14 cellular contexts compared by ENCODE assay signal in genomic region chr7:71198391-71198790, GRCh38.
DNase-seq lines count a peak whose midpoint lies in the region; ATAC-seq and TF ChIP-seq lines count a peak whose summit lies in the region.
"Had no signal": no experiment of that assay in that cellular context is flagged by ENCODE, and none has a peak within 500 bp of the region (broad histone marks: within the 10 kb centered on the region; RNA-seq: fewer than 3 reads in every experiment).

No MANE protein-coding gene starts in this region.

- intact Hi-C loops in tibial artery (cut with DNase I; ENCODE audit: low total_unique reads), result no loop called here

- no peaks in the 10 kb centered on the region for H4K20me1 ChIP-seq in hepatocyte (ENCODE audit: insufficient read depth, poor library complexity, severe bottlenecking)

- TF ChIP-seq POLR2A in gastroesophageal sphincter (IDR thresholded peaks at IDR 0.05), result no peak

- peak overlapping the region; percentile 45 for H3K4me2 ChIP-seq in hepatocyte

- H3K9me3 Mint-ChIP-seq in immature natural killer cell, result peaks cover 3 to 25% (median 10%) of the 10 kb centered on the region in 6 donors

- peak; percentile 75 for DNase-seq in G401 (ENCODE audit: low spot score)
- peak; percentile 67 for DNase-seq in cerebellar cortex (ENCODE audit: low spot score)
- no peak for DNase-seq in hepatocyte (ENCODE audit: low spot score)
- DNase-seq in tibial artery, result no peak
- DNase-seq in immature natural killer cell, result no peak
- DNase-seq in stimulated activated naive CD8-positive, alpha-beta T cell treated with anti-CD3 and anti-CD28 coated beads, Interleukin-15, Interleukin-2, amounts not matched to agents 100 U/mL and 50 U/mL, for 24 hours, result no peak
- DNase-seq: BE2C; CD4-positive, alpha-beta memory T cell; DMS53; HCEC 1CT; HFFc6 had no signal

- H3K4me1 Mint-ChIP-seq in immature natural killer cell, result no peaks in the 10 kb centered on the region
- H3K4me1 Mint-ChIP-seq: CD4-positive, alpha-beta memory T cell had no signal

- no peak for ATAC-seq in gastroesophageal sphincter
- ATAC-seq in stimulated activated naive CD8-positive, alpha-beta T cell treated with anti-CD3 and anti-CD28 coated beads, Interleukin-15, Interleukin-2, amounts not matched to agents 100 U/mL and 50 U/mL, for 24 hours, result no peak
- ATAC-seq: HepG2 had no signal

- H3K79me2 ChIP-seq in hepatocyte, result no peaks in the 10 kb centered on the region

- in situ Hi-C loops in G401 (cut with HindIII; ENCODE audit: low sequenced_read_pairs), result no loop called here

- H3K36me3 ChIP-seq in hepatocyte (replicated peaks; ENCODE audit: insufficient read depth, low read depth), result no peaks in the 10 kb centered on the region
- H3K36me3 ChIP-seq in tibial artery, result no peaks in the 10 kb centered on the region
- no peaks in the 10 kb centered on the region for H3K36me3 ChIP-seq in gastroesophageal sphincter
- H3K36me3 ChIP-seq: BE2C had no signal

- no peaks in the 10 kb centered on the region for H3K9me2 ChIP-seq in hepatocyte (replicated peaks; ENCODE audit: insufficient read depth)

- H3K9me3 ChIP-seq in hepatocyte (ENCODE audit: low read depth), result no peaks in the 10 kb centered on the region
- no peaks in the 10 kb centered on the region for H3K9me3 ChIP-seq in tibial artery
- H3K9me3 ChIP-seq in gastroesophageal sphincter, result no peaks in the 10 kb centered on the region
- H3K9me3 ChIP-seq: BE2C had no signal

- H3K27ac ChIP-seq in hepatocyte (peak overlapping the region; percentile 17), tibial artery (peak overlapping the region; percentile 51 to 75), gastroesophageal sphincter (peak overlapping the region in 2 of 4 donors; percentile 54 to 60)
- H3K27ac ChIP-seq: C4-2B had no signal

- no peak overlapping the region for H3K4me3 Mint-ChIP-seq in immature natural killer cell
- H3K4me3 Mint-ChIP-seq: CD4-positive, alpha-beta memory T cell; HFFc6 had no signal

- no peak for TF ChIP-seq EP300 in gastroesophageal sphincter (IDR thresholded peaks at IDR 0.05)

- 96% methylated on average over 6 of the region's 6 CpGs for WGBS in hepatocyte (ENCODE audit: low lambda C conversion rate, missing lambda C conversion rate)
- 64 to 85% methylated on average over 3 to 6 of the region's 6 CpGs for WGBS in gastroesophageal sphincter (ENCODE audit: low coverage in 1 of 2), 2 donors

- H3K4me1 ChIP-seq in hepatocyte (ENCODE audit: insufficient read depth) (no peaks in the 10 kb centered on the region), tibial artery (peaks cover 0 to 28% (median 4%) of the 10 kb centered on the region in 4 donors), gastroesophageal sphincter (peaks cover 0 to 25% (median 0%) of the 10 kb centered on the region in 3 donors)
- H3K4me1 ChIP-seq: BE2C had no signal

- H2AFZ ChIP-seq in hepatocyte, result no peak overlapping the region

- no peak overlapping the region for H3K4me3 ChIP-seq in hepatocyte
- H3K4me3 ChIP-seq in tibial artery, result peak overlapping the region; percentile 9 to 24
- no peak overlapping the region for H3K4me3 ChIP-seq in gastroesophageal sphincter

- peaks cover 0 to 4% (median 3%) of the 10 kb centered on the region in 3 donors for H3K36me3 Mint-ChIP-seq in immature natural killer cell
- H3K36me3 Mint-ChIP-seq: CD4-positive, alpha-beta memory T cell had no signal

- no peak for TF ChIP-seq CTCF in hepatocyte (IDR thresholded peaks at IDR 0.05; ENCODE audit: poor library complexity)
- no peak for TF ChIP-seq CTCF in tibial artery (IDR thresholded peaks at IDR 0.05)
- TF ChIP-seq CTCF in gastroesophageal sphincter (IDR thresholded peaks at IDR 0.05), result no peak

- no peaks in the 10 kb centered on the region for H3K27me3 Mint-ChIP-seq in immature natural killer cell (ENCODE audit: low read depth in 3 of 3)
- H3K27me3 Mint-ChIP-seq: CD4-positive, alpha-beta memory T cell had no signal

- H3K27me3 ChIP-seq in hepatocyte (no peaks in the 10 kb centered on the region), tibial artery (no peaks in the 10 kb centered on the region), gastroesophageal sphincter (no peaks in the 10 kb centered on the region)
- H3K27me3 ChIP-seq: BE2C had no signal

- no peak overlapping the region for H3K27ac Mint-ChIP-seq in immature natural killer cell
- H3K27ac Mint-ChIP-seq: CD4-positive, alpha-beta memory T cell; HFFc6 had no signal

Comparison
In these comparisons a context has a peak if more than half of its experiments do, and no peak if none do; other contexts are left out.
1. DNase-seq: peak in G401 (single experiment) and cerebellar cortex (single experiment); none in hepatocyte (single experiment), tibial artery (0 of 2), immature natural killer cell (0 of 3) and stimulated activated naive CD8-positive, alpha-beta T cell treated with anti-CD3 and anti-CD28 coated beads, Interleukin-15, Interleukin-2, amounts not matched to agents 100 U/mL and 50 U/mL, for 24 hours (single experiment).
2. H3K4me3 ChIP-seq: peak in tibial artery (2 of 2); none in hepatocyte (single experiment) and gastroesophageal sphincter (0 of 2).